In genomic region chr2:100655936-100656534, GRCh38 we compare ENCODE assay signal across 21 cellular contexts.
"Had no signal": no experiment of that assay in that cellular context is flagged by ENCODE, and none has a peak within 500 bp of the region (broad histone marks: within the 10 kb centered on the region; RNA-seq: fewer than 3 reads in every experiment).

No MANE protein-coding gene starts in this region.

- DNase-seq: activated B cell treated with CpG ODN at 0.5 μM for 24 hours; activated CD4-positive, alpha-beta T cell treated with anti-CD3 and anti-CD28 coated beads for 36 hours; activated CD4-positive, alpha-beta T cell treated with anti-CD3 and anti-CD28 coated beads, Interleukin-2, amount 50 U/mL, for 4 hours; activated CD8-positive, alpha-beta memory T cell treated with anti-CD3 and anti-CD28 coated beads, Interleukin-2, amount 50 U/mL, for 4 hours; activated naive CD8-positive, alpha-beta T cell treated with anti-CD3 and anti-CD28 coated beads for 36 hours; activated T-cell treated with anti-CD3 and anti-CD28 coated beads, Interleukin-2, amount 50 U/mL, for 24 hours; amniotic stem cell; cerebellar nuclear complex; kidney; ovary; psoas muscle; right cardiac atrium; stimulated activated CD4-positive, alpha-beta T cell treated with anti-CD3 and anti-CD28 coated beads, Interleukin-4, amount 100 ng/mL, for 24 hours; stimulated activated naive CD8-positive, alpha-beta T cell treated with anti-CD3 and anti-CD28 coated beads, Interleukin-15, Interleukin-2, amounts not matched to agents 100 U/mL and 50 U/mL, for 24 hours; T1000 had no signal

- H3K4me3 ChIP-seq: ovary, psoas muscle had no signal

- H3K4me1 Mint-ChIP-seq: activated B cell treated with CpG ODN at 0.5 μM for 24 hours, mesothelial cell of epicardium had no signal

- H3K36me3 Mint-ChIP-seq: activated naive CD8-positive, alpha-beta T cell treated with anti-CD3 and anti-CD28 coated beads for 36 hours; mesothelial cell of epicardium; natural killer cell treated with Interleukin-12 subunit alpha and Interleukin-12 subunit beta and Interleukin-15 and Interleukin-18, amount 100 ng/mL, for 72 hours had no signal

- H3K27ac ChIP-seq: epithelial cell of prostate, neutrophil, ovary, psoas muscle had no signal

- H3K27me3 ChIP-seq: ovary had no signal

- H3K9me3 Mint-ChIP-seq: activated naive CD8-positive, alpha-beta T cell treated with anti-CD3 and anti-CD28 coated beads for 36 hours; activated T-cell treated with anti-CD3 and anti-CD28 coated beads, Interleukin-2, amount 50 U/mL, for 24 hours; activated T-helper 17 cell treated with anti-CD3 and anti-CD28 coated beads, Interleukin-2, amount 50 U/mL, for 72 hours; natural killer cell treated with Interleukin-12 subunit alpha and Interleukin-12 subunit beta and Interleukin-15 and Interleukin-18, amount 100 ng/mL, for 72 hours had no signal

- ATAC-seq: activated CD4-positive, alpha-beta T cell treated with anti-CD3 and anti-CD28 coated beads for 36 hours; activated T-helper 17 cell treated with anti-CD3 and anti-CD28 coated beads, Interleukin-2, amount 50 U/mL, for 72 hours; left lobe of liver; natural killer cell treated with Interleukin-12 subunit alpha and Interleukin-12 subunit beta and Interleukin-15 and Interleukin-18, amount 100 ng/mL, for 72 hours; psoas muscle; right cardiac atrium; stimulated activated naive CD8-positive, alpha-beta T cell treated with anti-CD3 and anti-CD28 coated beads, Interleukin-15, Interleukin-2, amounts not matched to agents 100 U/mL and 50 U/mL, for 24 hours had no signal

- H3K9me3 ChIP-seq: neutrophil, ovary, psoas muscle had no signal

- H3K4me1 ChIP-seq: psoas muscle had no signal

- H3K27ac Mint-ChIP-seq: activated B cell treated with CpG ODN at 0.5 μM for 24 hours; activated CD4-positive, alpha-beta T cell treated with anti-CD3 and anti-CD28 coated beads for 36 hours; activated naive CD8-positive, alpha-beta T cell treated with anti-CD3 and anti-CD28 coated beads for 36 hours; activated T-cell treated with anti-CD3 and anti-CD28 coated beads, Interleukin-2, amount 50 U/mL, for 24 hours; activated T-helper 17 cell treated with anti-CD3 and anti-CD28 coated beads, Interleukin-2, amount 50 U/mL, for 72 hours; mesothelial cell of epicardium; natural killer cell treated with Interleukin-12 subunit alpha and Interleukin-12 subunit beta and Interleukin-15 and Interleukin-18, amount 100 ng/mL, for 72 hours had no signal

- H3K27me3 Mint-ChIP-seq: activated CD4-positive, alpha-beta T cell treated with anti-CD3 and anti-CD28 coated beads for 36 hours; activated naive CD8-positive, alpha-beta T cell treated with anti-CD3 and anti-CD28 coated beads for 36 hours; activated T-cell treated with anti-CD3 and anti-CD28 coated beads, Interleukin-2, amount 50 U/mL, for 24 hours had no signal

- H3K4me3 Mint-ChIP-seq: activated B cell treated with CpG ODN at 0.5 μM for 24 hours; activated CD4-positive, alpha-beta T cell treated with anti-CD3 and anti-CD28 coated beads for 36 hours; activated naive CD8-positive, alpha-beta T cell treated with anti-CD3 and anti-CD28 coated beads for 36 hours; activated T-cell treated with anti-CD3 and anti-CD28 coated beads, Interleukin-2, amount 50 U/mL, for 24 hours; activated T-helper 17 cell treated with anti-CD3 and anti-CD28 coated beads, Interleukin-2, amount 50 U/mL, for 72 hours; mesothelial cell of epicardium; natural killer cell treated with Interleukin-12 subunit alpha and Interleukin-12 subunit beta and Interleukin-15 and Interleukin-18, amount 100 ng/mL, for 72 hours had no signal

- H3K36me3 ChIP-seq: neutrophil, ovary had no signal
